Comparison of ENCODE assay signal across 8 cellular contexts in genomic region chr17:80147035-80147939, GRCh38. TPM values are rescaled to one million over a fixed set of nuclear protein-coding genes. Genes with fewer than 3 reads are reported as not detected.
DNase-seq lines count a peak whose midpoint lies in the region; ATAC-seq, FAIRE-seq and TF ChIP-seq lines count a peak whose summit lies in the region.

EIF4A3 (minus strand) TSS chr17:80147128; CDS start chr17:80146961, 167 bp downstream.

- peak within 1 kb of the TSS; percentile 100 for H3K27ac Mint-ChIP-seq in type B pancreatic cell

- intact Hi-C loops in T-helper 1 cell treated with Interleukin-12 subunit alpha and Interleukin-12 subunit beta and Interleukin-4 antibody, amounts not matched to agents 30 ng/mL and 1 ng/mL, for 36 hours (cut with micrococcal nuclease): loop anchor here (1.0 to 5.0 kb wide), 9 partner anchors 46 to 1148 kb away; partner anchors contain the start of genes CCDC40, ENDOV, GAA and SLC38A10
- intact Hi-C loops in heart left ventricle (cut with DNase I): loop anchor here (2.0 to 10.0 kb wide), 11 partner anchors 40 to 218 kb away; partner anchors contain the start of genes RNF213 (in 7 of the 10), GAA (in 3 of the 10), SGSH (in 1 of the 10) and SLC26A11 (in 1 of the 10)

- peaks cover 0 to 27% (median 19%) of the 10 kb centered on the region in 9 donors for H3K36me3 ChIP-seq in heart left ventricle

- peak; percentile 100 for FAIRE-seq in GM12892 (lab: Jason Lieb, UNC)

- H3K27ac ChIP-seq in heart left ventricle: peak within 1 kb of the TSS; percentile 80 to 99 (median 95)

- ATAC-seq in HG02852 (IDR thresholded peaks at IDR 0.05; ENCODE audit: unreplicated experiment) (peak; percentile 83), heart left ventricle (peak; percentile 98 to 99 (median 99))

- H3K4me1 ChIP-seq in heart left ventricle: peaks cover 0 to 32% (median 22%) of the 10 kb centered on the region in 12 donors

- H3K9me3 Mint-ChIP-seq in type B pancreatic cell: no peaks in the 10 kb centered on the region

- H3K9me3 ChIP-seq in heart left ventricle: no peaks in the 10 kb centered on the region

- peaks cover 28% of the 10 kb centered on the region for H3K4me1 Mint-ChIP-seq in type B pancreatic cell (ENCODE audit: unreplicated experiment)

- 0 to 1% (median 1%) methylated on average over 68 to 97 of the region's 97 CpGs for WGBS in heart left ventricle, 4 donors

- H3K27me3 ChIP-seq in heart left ventricle: no peaks in the 10 kb centered on the region

- TF ChIP-seq CTCF in heart left ventricle (IDR thresholded peaks at IDR 0.05) (peak in 6 of 12 donors; percentile 1 to 25 (median 18)), type B pancreatic cell (conservative IDR thresholded peaks at IDR 0.05) (no peak)

- peaks cover 9% of the 10 kb centered on the region for H3K36me3 Mint-ChIP-seq in type B pancreatic cell

- H3K4me3 ChIP-seq in heart left ventricle: peak within 1 kb of the TSS; percentile 69 to 100 (median 97)

- no peaks in the 10 kb centered on the region for H3K27me3 Mint-ChIP-seq in type B pancreatic cell

- TF ChIP-seq POLR2A in GM12892 (IDR thresholded peaks at IDR 0.05; ENCODE audit: low read depth, low read length) (peak; percentile 93; the same call in 1 of the 2 replicates), heart left ventricle (IDR thresholded peaks at IDR 0.05) (peak in 1 of 2 donors; percentile 98)

- DNase-seq in GM12892 (ENCODE audit: insufficient read length) (peak; percentile 95), NCI-H146 treated with DMSO at 0.1 percent for 48 hours (lab: John Stamatoyannopoulos, UW; ENCODE audit: unreplicated experiment) (peak; percentile 94), amniotic epithelial cell (ENCODE audit: low read depth) (peak; percentile 99), heart left ventricle (peak; percentile 98 to 99 (median 99)), pons (ENCODE audit: low spot score) (peak; percentile 97), type B pancreatic cell (ENCODE audit: extremely low spot score, unreplicated experiment) (peak; percentile 96)

- peak within 1 kb of the TSS; percentile 99 for H3K4me3 Mint-ChIP-seq in type B pancreatic cell

RNA-seq across cellular contexts. Expression of gene EIF4A3, which starts in this region (rescaled TPM):
- polyA plus RNA-seq in GM12892 (2012; ENCODE audit: missing spikeins): 114 TPM
- total RNA-seq in T-helper 1 cell treated with Interleukin-12 subunit alpha and Interleukin-12 subunit beta and Interleukin-4 antibody, amounts not matched to agents 30 ng/mL and 1 ng/mL, for 36 hours: 121 and 124 TPM in 2 replicates
- total RNA-seq in heart left ventricle (10 to 100 TPM; 20.4 to 45.1 (median 31.6) TPM), type B pancreatic cell (ENCODE audit: low replicate concordance) (104 and 112 TPM in 2 replicates)
- 10 to 100 TPM; 17.8 to 57.5 TPM for polyA plus RNA-seq in heart left ventricle

Comparison
In these comparisons a context has a peak if more than half of its experiments do, and no peak if none do; other contexts are left out.
1. Peak in every context shown above with its lines: DNase-seq, ATAC-seq, H3K4me3 ChIP-seq and H3K27ac ChIP-seq.